10 cellular contexts compared by ENCODE assay signal in the genomic region with DNA sequence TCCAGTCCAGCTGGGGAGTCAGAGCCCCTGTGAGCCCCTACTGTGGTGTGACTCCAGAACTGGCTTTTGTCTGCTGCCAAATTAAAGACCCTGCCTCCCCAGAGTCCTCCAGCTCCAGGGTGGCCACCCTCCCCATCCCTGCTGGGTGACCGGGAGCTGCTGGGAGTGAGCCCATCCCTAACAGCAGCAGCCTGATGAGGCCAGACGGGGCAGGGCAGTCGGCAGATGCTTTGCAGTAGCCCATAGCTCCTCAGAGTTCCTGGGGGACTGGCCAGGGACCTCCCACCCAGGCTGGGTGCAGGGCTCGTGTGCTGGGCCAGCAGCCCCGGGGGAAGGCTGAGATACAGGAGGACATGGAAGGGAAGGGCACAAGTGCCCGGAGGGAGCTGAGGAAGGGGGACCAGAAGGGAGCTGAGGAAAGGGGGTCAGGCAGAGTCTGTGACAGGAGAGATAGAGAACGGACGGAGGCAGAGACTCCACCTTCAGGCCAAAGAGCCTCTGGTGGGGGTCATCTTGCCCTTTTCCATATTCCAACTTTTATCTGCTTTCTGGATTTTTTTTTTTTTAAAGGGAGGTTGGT. TPM values are rescaled to one million over a fixed set of nuclear protein-coding genes. Genes with fewer than 3 reads are reported as not detected.
A peak's percentile ranks its signal among the peaks of the same experiment; 100 is the strongest.
DNase-seq lines count a peak whose midpoint lies in the region; ATAC-seq and TF ChIP-seq lines count a peak whose summit lies in the region.
"Had no signal": no experiment of that assay in that cellular context is flagged by ENCODE, and none has a peak within 500 bp of the region (broad histone marks: within the 10 kb centered on the region; RNA-seq: fewer than 3 reads in every experiment).

No MANE protein-coding gene starts in this region.

- no peak for DNase-seq in CD8-positive, alpha-beta memory T cell
- no peak for DNase-seq in PC-3
- DNase-seq in fibroblast of mammary gland (ENCODE audit: low read depth), result no peak
- DNase-seq in prostate gland (ENCODE audit: low spot score), result no peak
- no peak for DNase-seq in HK-2 (ENCODE audit: unreplicated experiment)
- no peak for DNase-seq in NCI-H748 (lab: John Stamatoyannopoulos, UW; ENCODE audit: unreplicated experiment)
- DNase-seq: activated T-cell treated with anti-CD3 and anti-CD28 coated beads, Interleukin-2, amount 50 U/mL, for 72 hours; NCI-H187 treated with DMSO at 0.1 percent for 48 hours had no signal

- H3K4me2 ChIP-seq in PC-3 (ENCODE audit: low read length), result peak overlapping the region; percentile 89

- POLR2A ChIA-PET in CD8-positive, alpha-beta memory T cell (lab: Charles Lee), result interaction anchor here (2.1 kb wide), 1 partner anchor 13 kb away, joined by 12 read pairs; a partner anchor contains a TSS
- POLR2A ChIA-PET in PC-3 (lab: Charles Lee; ENCODE audit: unreplicated experiment), result interaction anchor here (0.5 to 0.6 kb wide), 2 partner anchors 72 to 140 kb away, joined by 3 to 25 read pairs; no protein-coding TSS in a partner anchor

- no peaks in the 10 kb centered on the region for H3K9me2 ChIP-seq in PC-3 (replicated peaks; ENCODE audit: low read length)

- H3K79me2 ChIP-seq in PC-3 (ENCODE audit: low read length), result no peaks in the 10 kb centered on the region

- no peaks in the 10 kb centered on the region for H3K9me3 ChIP-seq in CD8-positive, alpha-beta memory T cell (ENCODE audit: low read length)
- H3K9me3 ChIP-seq in PC-3 (ENCODE audit: low read length), result no peaks in the 10 kb centered on the region
- H3K9me3 ChIP-seq in prostate gland, result no peaks in the 10 kb centered on the region

- H3K4me3 ChIP-seq in CD8-positive, alpha-beta memory T cell (ENCODE audit: low read length), result no peak overlapping the region
- H3K4me3 ChIP-seq in PC-3 (ENCODE audit: low read length) (peak overlapping the region; percentile 63; the same call in 1 of the 2 replicates), fibroblast of mammary gland (ENCODE audit: control insufficient read depth, low read depth, low read length) (peak overlapping the region; percentile 31), prostate gland (peak overlapping the region in 1 of 2 donors; percentile 46)

- H3K4me1 Mint-ChIP-seq in CD8-positive, alpha-beta memory T cell, result peaks cover 10 to 18% (median 11%) of the 10 kb centered on the region in 3 donors

- no peak overlapping the region for H3K27ac ChIP-seq in CD8-positive, alpha-beta memory T cell (ENCODE audit: low read depth, low read length)
- H3K27ac ChIP-seq in PC-3 (ENCODE audit: low read length), result no peak overlapping the region
- peak overlapping the region; percentile 80 to 91 for H3K27ac ChIP-seq in prostate gland

- BruUV-seq in PC-3 (replicated peaks; lab: Mats Ljungman, UMichigan), result no TSS peak

- H4K20me1 ChIP-seq in PC-3 (ENCODE audit: low read length), result no peaks in the 10 kb centered on the region

- no peak for TF ChIP-seq CTCF in PC-3 (conservative IDR thresholded peaks at IDR 0.05; ENCODE audit: low read depth, low read length)
- TF ChIP-seq CTCF in fibroblast of mammary gland (conservative IDR thresholded peaks at IDR 0.05; ENCODE audit: control insufficient read depth, insufficient read depth, low read depth, low read length), result no peak
- TF ChIP-seq CTCF in prostate gland (IDR thresholded peaks at IDR 0.05), result no peak

- H3F3A ChIP-seq in PC-3 (ENCODE audit: low read length, unreplicated experiment), result no peaks in the 10 kb centered on the region

- intact Hi-C loops in PC-3 (cut with micrococcal nuclease), result no loop called here
- intact Hi-C loops in prostate gland (cut with DNase I), result no loop called here

- no peak overlapping the region for H3K27ac Mint-ChIP-seq in CD8-positive, alpha-beta memory T cell
- H3K27ac Mint-ChIP-seq: activated T-cell treated with anti-CD3 and anti-CD28 coated beads, Interleukin-2, amount 50 U/mL, for 72 hours had no signal

- H3K36me3 Mint-ChIP-seq in CD8-positive, alpha-beta memory T cell, result no peaks in the 10 kb centered on the region

- H3K4me3 Mint-ChIP-seq in CD8-positive, alpha-beta memory T cell, result peak overlapping the region in 4 of 7 donors; percentile 10 to 61 (median 40)

- WGBS in prostate gland, result 57% methylated on average over 8 of the region's 8 CpGs

- no peaks in the 10 kb centered on the region for H3K36me3 ChIP-seq in CD8-positive, alpha-beta memory T cell (ENCODE audit: insufficient read depth, low read length)
- H3K36me3 ChIP-seq in PC-3 (ENCODE audit: low read depth, low read length) (peaks cover 6% of the 10 kb centered on the region; the same call in 1 of the 2 replicates), prostate gland (no peaks in the 10 kb centered on the region)

- H3K9ac ChIP-seq in PC-3 (ENCODE audit: low read length), result peak overlapping the region; percentile 50; the same call in 1 of the 2 replicates

- peaks cover 4% of the 10 kb centered on the region for H3K27me3 ChIP-seq in CD8-positive, alpha-beta memory T cell (ENCODE audit: insufficient read depth, low read length, poor library complexity, severe bottlenecking)
- H3K27me3 ChIP-seq in PC-3 (ENCODE audit: low read length) (no peaks in the 10 kb centered on the region), prostate gland (replicated peaks; ENCODE audit: insufficient read depth) (no peaks in the 10 kb centered on the region)

- H3K4me1 ChIP-seq in CD8-positive, alpha-beta memory T cell (ENCODE audit: insufficient read depth, low read length), result peaks cover 14% of the 10 kb centered on the region
- H3K4me1 ChIP-seq in PC-3 (ENCODE audit: insufficient read depth, low read length) (peaks cover 33% of the 10 kb centered on the region), prostate gland (replicated peaks) (peaks cover 15% of the 10 kb centered on the region)

- CTCF ChIA-PET in CD8-positive, alpha-beta memory T cell (lab: Charles Lee), result interaction anchor here (1.4 to 6.7 kb wide), 3 partner anchors 12 to 138 kb away, joined by 4 to 54 read pairs (median 19); a partner anchor contains a TSS
- CTCF ChIA-PET in PC-3 (lab: Charles Lee), result no interaction called here

- no peak for TF ChIP-seq POLR2A in prostate gland (IDR thresholded peaks at IDR 0.05)

- no peaks in the 10 kb centered on the region for H3K9me3 Mint-ChIP-seq in CD8-positive, alpha-beta memory T cell
- H3K9me3 Mint-ChIP-seq: activated T-cell treated with anti-CD3 and anti-CD28 coated beads, Interleukin-2, amount 50 U/mL, for 72 hours had no signal

- ATAC-seq in PC-3, result peak; percentile 4; the same call in 1 of the 2 replicates
- ATAC-seq in HG03039 (IDR thresholded peaks at IDR 0.05; ENCODE audit: unreplicated experiment), result no peak
- ATAC-seq in HG03280 (IDR thresholded peaks at IDR 0.05; ENCODE audit: unreplicated experiment), result no peak

- peak overlapping the region; percentile 56; the same call in 1 of the 2 replicates for H2AFZ ChIP-seq in PC-3 (ENCODE audit: low read length)

- peaks cover 23 to 40% of the 10 kb centered on the region in 2 donors for H3K27me3 Mint-ChIP-seq in CD8-positive, alpha-beta memory T cell

RNA-seq across cellular contexts. Expression of a gene that starts 12.7 kb away (rescaled TPM):
- 10 to 100 TPM; 83.1 to 88.5 TPM for total RNA-seq in CD8-positive, alpha-beta memory T cell
- 42.6 TPM for polyA plus RNA-seq in CD8-positive, alpha-beta memory T cell
- 63.9 and 97.5 TPM in 2 replicates for total RNA-seq in PC-3 (2014; rRNA removed)
- total RNA-seq in prostate gland, result 10 to 100 TPM; 29.0 to 43.1 TPM

Comparison
In these comparisons a context has a peak if more than half of its experiments do, and no peak if none do; other contexts are left out.
1. H3K27ac ChIP-seq: peak in prostate gland (2 of 2); none in CD8-positive, alpha-beta memory T cell (single experiment) and PC-3 (single experiment).